Comparison of ENCODE assay signal across 8 cellular contexts in the genomic region with DNA sequence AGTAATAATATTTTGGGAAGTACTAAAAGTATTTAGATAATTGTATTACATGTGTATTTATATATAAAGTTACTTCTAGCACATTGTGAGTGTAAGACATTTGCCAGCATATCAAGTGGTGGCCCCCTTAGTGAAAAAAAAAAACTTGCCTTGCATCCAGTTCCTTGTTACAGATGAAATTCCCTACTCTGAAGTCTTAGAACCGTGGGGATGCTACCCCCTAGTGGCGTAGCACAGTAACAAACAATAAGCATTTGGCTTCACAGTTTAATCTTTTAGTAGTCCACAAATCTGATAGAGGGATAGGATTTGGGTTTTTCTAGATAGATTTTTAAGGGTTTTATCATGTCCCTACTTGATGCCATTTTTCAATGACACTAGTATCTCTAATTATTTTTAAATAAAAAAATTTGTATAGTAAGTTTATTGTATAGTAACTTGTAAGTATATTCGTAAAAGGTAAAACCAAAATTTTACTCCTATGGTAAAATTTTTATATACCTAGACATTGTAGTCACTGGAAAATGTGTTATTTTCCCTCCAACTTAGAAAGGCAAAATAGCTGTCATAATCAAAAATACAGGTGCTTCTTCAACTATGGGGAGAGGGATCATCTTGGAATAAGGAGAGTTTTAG. TPM values are rescaled to one million over a fixed set of nuclear protein-coding genes. Genes with fewer than 3 reads are reported as not detected.
DNase-seq lines count a peak whose midpoint lies in the region; FAIRE-seq and TF ChIP-seq lines count a peak whose summit lies in the region.

No MANE protein-coding gene starts in this region.

- no peak overlapping the region for H3K4me3 Mint-ChIP-seq in endothelial cell (ENCODE audit: unreplicated experiment)

- peaks cover 15% of the 10 kb centered on the region for H3K4me1 Mint-ChIP-seq in endothelial cell (ENCODE audit: unreplicated experiment)

- peak in 10 of 14 donors; percentile 5 to 48 (median 22) for DNase-seq in C1 segment of cervical spinal cord (lab: John Stamatoyannopoulos, UW)
- DNase-seq in GM19239 (ENCODE audit: insufficient read length, low spot score): peak; percentile 19
- DNase-seq in HTR-8/SVneo (ENCODE audit: insufficient read length, low spot score): peak; percentile 47
- DNase-seq in NOMO-1 treated with dmso at 0.1 percent for 144 hours (lab: John Stamatoyannopoulos, UW; ENCODE audit: unreplicated experiment): peak; percentile 19
- DNase-seq in activated CD8-positive, alpha-beta memory T cell treated with anti-CD3 and anti-CD28 coated beads for 24 hours: peak; percentile 76
- peak; percentile 79 for DNase-seq in endothelial cell (ENCODE audit: low spot score)
- DNase-seq in myocyte (ENCODE audit: low read depth): peak; percentile 83
- DNase-seq in stimulated activated naive CD4-positive, alpha-beta T cell (lab: John Stamatoyannopoulos, UW): peak; percentile 17 to 71 (median 50)

- H3K9me3 Mint-ChIP-seq in endothelial cell (ENCODE audit: unreplicated experiment): no peaks in the 10 kb centered on the region

- H3K36me3 Mint-ChIP-seq in endothelial cell (ENCODE audit: low read depth, unreplicated experiment): peaks cover 9% of the 10 kb centered on the region

- no peaks in the 10 kb centered on the region for H3K27me3 Mint-ChIP-seq in endothelial cell (ENCODE audit: unreplicated experiment)

- TF ChIP-seq CTCF in endothelial cell (IDR thresholded peaks at IDR 0.05; ENCODE audit: unreplicated experiment): peak; percentile 80

- no peak overlapping the region for H3K27ac Mint-ChIP-seq in endothelial cell (ENCODE audit: unreplicated experiment)

- FAIRE-seq in GM19239 (lab: Jason Lieb, UNC) (peak; percentile 91), HTR-8/SVneo (lab: Jason Lieb, UNC) (no peak)

RNA-seq across cellular contexts. Expression of gene SMC4, which starts 14.3 kb away (rescaled TPM):
- total RNA-seq in endothelial cell (ENCODE audit: unreplicated experiment) (69.4 TPM), myocyte (27.6 and 31.9 TPM in 2 replicates)
- 5.9 TPM for polyA plus RNA-seq in myocyte (2012)

RNA-seq across cellular contexts. Expression of gene IFT80, which starts 14.7 kb away (rescaled TPM):
- total RNA-seq in endothelial cell (ENCODE audit: unreplicated experiment): 33.2 TPM
- 25.0 and 40.9 TPM in 2 replicates for total RNA-seq in myocyte
- polyA plus RNA-seq in myocyte (2012): 12.1 TPM

RNA-seq across cellular contexts. Expression of gene TRIM59, which starts 35.9 kb away (rescaled TPM):
- total RNA-seq in endothelial cell (ENCODE audit: unreplicated experiment) (12.8 TPM), myocyte (7.9 and 8.0 TPM in 2 replicates)
- polyA plus RNA-seq in myocyte (2012): 6.5 TPM

Comparison
In these comparisons a context has a peak if more than half of its experiments do, and no peak if none do; other contexts are left out.
1. Peak in every context shown above with its lines: DNase-seq.
2. DNase-seq: peak in every context shown above with its lines; median percentile 83 in myocyte; 79 in endothelial cell; 76 in activated CD8-positive, alpha-beta memory T cell treated with anti-CD3 and anti-CD28 coated beads for 24 hours; 50 in stimulated activated naive CD4-positive, alpha-beta T cell; 47 in HTR-8/SVneo; 22 in C1 segment of cervical spinal cord; 19 in GM19239; 19 in NOMO-1 treated with dmso at 0.1 percent for 144 hours.